1 cellular context compared by ENCODE assay signal in the genomic region with DNA sequence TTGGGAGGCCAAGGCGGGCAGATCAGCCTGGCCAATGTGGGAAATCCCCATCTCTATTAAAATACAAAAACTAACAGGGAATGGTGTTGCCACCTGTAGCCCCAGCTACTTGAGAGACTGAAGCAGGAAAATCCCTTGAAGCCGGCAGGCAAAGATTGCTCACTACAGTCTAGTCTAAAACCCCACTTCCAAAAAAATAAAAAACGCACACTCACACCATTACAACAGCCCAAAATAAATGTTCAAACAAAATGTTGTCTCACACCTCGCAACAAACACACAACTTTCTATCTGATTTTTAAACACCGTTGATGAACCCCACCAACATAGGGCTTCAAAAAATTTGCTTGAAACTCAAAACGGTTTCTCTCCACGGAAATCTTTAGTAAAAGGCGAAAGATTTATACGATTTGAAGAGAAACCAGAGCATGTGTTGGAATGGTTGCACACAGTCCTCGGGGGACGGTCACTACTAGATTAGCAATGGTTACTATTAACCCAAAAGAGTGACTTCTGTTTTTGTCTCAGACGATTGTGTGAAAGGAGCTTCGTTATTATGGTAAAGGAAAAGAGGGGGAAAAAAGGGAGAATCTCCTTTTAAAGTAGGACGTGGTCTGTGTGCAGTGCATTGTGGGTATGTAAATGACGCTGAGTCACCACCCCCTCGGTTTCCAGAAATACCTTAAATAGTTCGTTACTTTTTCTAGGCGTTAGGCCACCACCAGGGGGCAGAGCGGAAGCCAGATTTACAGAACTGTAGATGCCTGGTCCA.
TF ChIP-seq lines count a peak whose summit lies in the region.

TSS of gene RNU5D-1 (minus strand) at position 430 of the 772 bp plus-strand sequence.

TF ChIP-seq in H1, 55 proteins besides CTCF, POLR2A, EP300 and RAD21:
- TF ChIP-seq GTF2F1 (IDR thresholded peaks at IDR 0.05; ENCODE audit: borderline replicate concordance, low read depth, low read length) (peak; percentile 99), SP1 (IDR thresholded peaks at IDR 0.05; ENCODE audit: low read depth, low read length) (peak; percentile 76), CBX5 (IDR thresholded peaks at IDR 0.05; ENCODE audit: low read depth, low read length) (no peak), ATF3 (IDR thresholded peaks at IDR 0.05; ENCODE audit: insufficient read depth, low read depth, low read length) (no peak), TEAD4 (IDR thresholded peaks at IDR 0.05; ENCODE audit: low read depth, low read length) (peak; percentile 91), YY1 (IDR thresholded peaks at IDR 0.05; ENCODE audit: low read depth, low read length) (no peak), KDM4A (IDR thresholded peaks at IDR 0.05; ENCODE audit: low read depth, low read length, severe bottlenecking) (no peak), BCL11A (IDR thresholded peaks at IDR 0.05; ENCODE audit: low read depth in 2 of 2, low read length in 2 of 2) (no peak), POU5F1 (IDR thresholded peaks at IDR 0.05; ENCODE audit: low read depth, low read length) (peak; percentile 56; the same call in 1 of the 2 replicates), SIN3A (conservative IDR thresholded peaks at IDR 0.05 in 1 of 2, IDR thresholded peaks at IDR 0.05 in 1 of 2; ENCODE audit: low read depth in 1 of 2, low read length in 2 of 2) (no peak), NRF1 (IDR thresholded peaks at IDR 0.05; ENCODE audit: low read depth, low read length) (0 out of 2 replicates have a peak, but pooled peaks have one; percentile 5), KDM1A (IDR thresholded peaks at IDR 0.05; ENCODE audit: borderline replicate concordance, low read length) (no peak), SIX5 (IDR thresholded peaks at IDR 0.05; ENCODE audit: low read depth, low read length) (no peak), TAF7 (optimal IDR thresholded peaks at IDR 0.05; ENCODE audit: borderline replicate concordance, low read depth, low read length) (peak; percentile 100), MAFK (IDR thresholded peaks at IDR 0.05; ENCODE audit: low read depth, low read length) (peak; percentile 55; the same call in 1 of the 2 replicates), RBBP5 (IDR thresholded peaks at IDR 0.05; ENCODE audit: borderline replicate concordance, low read depth, low read length) (no peak), BACH1 (IDR thresholded peaks at IDR 0.05; ENCODE audit: low read length) (peak; percentile 63), NANOG (IDR thresholded peaks at IDR 0.05; ENCODE audit: insufficient read depth, low read depth, low read length, poor library complexity, severe bottlenecking) (no peak), RFX5 (IDR thresholded peaks at IDR 0.05; ENCODE audit: borderline replicate concordance, low read depth, low read length) (no peak), CEBPB (IDR thresholded peaks at IDR 0.05; ENCODE audit: low read depth, low read length) (no peak), JUN (IDR thresholded peaks at IDR 0.05; ENCODE audit: low read depth, low read length) (0 out of 2 replicates have a peak, but pooled peaks have one; percentile 26), SP4 (IDR thresholded peaks at IDR 0.05; ENCODE audit: low read length) (peak; percentile 60; the same call in 1 of the 2 replicates), POLR2AphosphoS5 (IDR thresholded peaks at IDR 0.05; ENCODE audit: low read depth, low read length) (peak; percentile 99), JUND (IDR thresholded peaks at IDR 0.05; ENCODE audit: low read length) (peak; percentile 94), ASH2L (IDR thresholded peaks at IDR 0.05; ENCODE audit: low read length) (peak; percentile 45), CREB1 (IDR thresholded peaks at IDR 0.05) (peak; percentile 63; the same call in 1 of the 2 replicates), TBP (IDR thresholded peaks at IDR 0.05; ENCODE audit: low read depth, low read length) (peak; percentile 97), CHD2 (IDR thresholded peaks at IDR 0.05; ENCODE audit: low read length) (0 out of 2 replicates have a peak, but pooled peaks have one; percentile 47), FOSL1 (IDR thresholded peaks at IDR 0.05; ENCODE audit: insufficient read depth, low read depth, low read length) (no peak), HDAC6 (IDR thresholded peaks at IDR 0.05; ENCODE audit: low read depth, low read length) (no peak), SUZ12 (IDR thresholded peaks at IDR 0.05; ENCODE audit: low read length) (no peak), ATF2 (IDR thresholded peaks at IDR 0.05; ENCODE audit: low read length) (peak; percentile 96), SAP30 (IDR thresholded peaks at IDR 0.05; ENCODE audit: insufficient read depth, insufficient replicate concordance, low read length) (no peak), EGR1 (IDR thresholded peaks at IDR 0.05; ENCODE audit: borderline replicate concordance, low read depth, low read length) (peak; percentile 34)
- TF ChIP-seq, protein P1, sequence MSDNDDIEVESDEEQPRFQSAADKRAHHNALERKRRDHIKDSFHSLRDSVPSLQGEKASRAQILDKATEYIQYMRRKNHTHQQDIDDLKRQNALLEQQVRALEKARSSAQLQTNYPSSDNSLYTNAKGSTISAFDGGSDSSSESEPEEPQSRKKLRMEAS (IDR thresholded peaks at IDR 0.05) = peak; percentile 86
- TF ChIP-seq, protein P2, sequence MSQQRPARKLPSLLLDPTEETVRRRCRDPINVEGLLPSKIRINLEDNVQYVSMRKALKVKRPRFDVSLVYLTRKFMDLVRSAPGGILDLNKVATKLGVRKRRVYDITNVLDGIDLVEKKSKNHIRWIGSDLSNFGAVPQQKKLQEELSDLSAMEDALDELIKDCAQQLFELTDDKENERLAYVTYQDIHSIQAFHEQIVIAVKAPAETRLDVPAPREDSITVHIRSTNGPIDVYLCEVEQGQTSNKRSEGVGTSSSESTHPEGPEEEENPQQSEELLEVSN (IDR thresholded peaks at IDR 0.05) = peak; percentile 98
- TF ChIP-seq, protein P3, sequence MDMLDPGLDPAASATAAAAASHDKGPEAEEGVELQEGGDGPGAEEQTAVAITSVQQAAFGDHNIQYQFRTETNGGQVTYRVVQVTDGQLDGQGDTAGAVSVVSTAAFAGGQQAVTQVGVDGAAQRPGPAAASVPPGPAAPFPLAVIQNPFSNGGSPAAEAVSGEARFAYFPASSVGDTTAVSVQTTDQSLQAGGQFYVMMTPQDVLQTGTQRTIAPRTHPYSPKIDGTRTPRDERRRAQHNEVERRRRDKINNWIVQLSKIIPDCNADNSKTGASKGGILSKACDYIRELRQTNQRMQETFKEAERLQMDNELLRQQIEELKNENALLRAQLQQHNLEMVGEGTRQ (IDR thresholded peaks at IDR 0.05; ENCODE audit: low read length) = no peak
- TF ChIP-seq, protein P4, sequence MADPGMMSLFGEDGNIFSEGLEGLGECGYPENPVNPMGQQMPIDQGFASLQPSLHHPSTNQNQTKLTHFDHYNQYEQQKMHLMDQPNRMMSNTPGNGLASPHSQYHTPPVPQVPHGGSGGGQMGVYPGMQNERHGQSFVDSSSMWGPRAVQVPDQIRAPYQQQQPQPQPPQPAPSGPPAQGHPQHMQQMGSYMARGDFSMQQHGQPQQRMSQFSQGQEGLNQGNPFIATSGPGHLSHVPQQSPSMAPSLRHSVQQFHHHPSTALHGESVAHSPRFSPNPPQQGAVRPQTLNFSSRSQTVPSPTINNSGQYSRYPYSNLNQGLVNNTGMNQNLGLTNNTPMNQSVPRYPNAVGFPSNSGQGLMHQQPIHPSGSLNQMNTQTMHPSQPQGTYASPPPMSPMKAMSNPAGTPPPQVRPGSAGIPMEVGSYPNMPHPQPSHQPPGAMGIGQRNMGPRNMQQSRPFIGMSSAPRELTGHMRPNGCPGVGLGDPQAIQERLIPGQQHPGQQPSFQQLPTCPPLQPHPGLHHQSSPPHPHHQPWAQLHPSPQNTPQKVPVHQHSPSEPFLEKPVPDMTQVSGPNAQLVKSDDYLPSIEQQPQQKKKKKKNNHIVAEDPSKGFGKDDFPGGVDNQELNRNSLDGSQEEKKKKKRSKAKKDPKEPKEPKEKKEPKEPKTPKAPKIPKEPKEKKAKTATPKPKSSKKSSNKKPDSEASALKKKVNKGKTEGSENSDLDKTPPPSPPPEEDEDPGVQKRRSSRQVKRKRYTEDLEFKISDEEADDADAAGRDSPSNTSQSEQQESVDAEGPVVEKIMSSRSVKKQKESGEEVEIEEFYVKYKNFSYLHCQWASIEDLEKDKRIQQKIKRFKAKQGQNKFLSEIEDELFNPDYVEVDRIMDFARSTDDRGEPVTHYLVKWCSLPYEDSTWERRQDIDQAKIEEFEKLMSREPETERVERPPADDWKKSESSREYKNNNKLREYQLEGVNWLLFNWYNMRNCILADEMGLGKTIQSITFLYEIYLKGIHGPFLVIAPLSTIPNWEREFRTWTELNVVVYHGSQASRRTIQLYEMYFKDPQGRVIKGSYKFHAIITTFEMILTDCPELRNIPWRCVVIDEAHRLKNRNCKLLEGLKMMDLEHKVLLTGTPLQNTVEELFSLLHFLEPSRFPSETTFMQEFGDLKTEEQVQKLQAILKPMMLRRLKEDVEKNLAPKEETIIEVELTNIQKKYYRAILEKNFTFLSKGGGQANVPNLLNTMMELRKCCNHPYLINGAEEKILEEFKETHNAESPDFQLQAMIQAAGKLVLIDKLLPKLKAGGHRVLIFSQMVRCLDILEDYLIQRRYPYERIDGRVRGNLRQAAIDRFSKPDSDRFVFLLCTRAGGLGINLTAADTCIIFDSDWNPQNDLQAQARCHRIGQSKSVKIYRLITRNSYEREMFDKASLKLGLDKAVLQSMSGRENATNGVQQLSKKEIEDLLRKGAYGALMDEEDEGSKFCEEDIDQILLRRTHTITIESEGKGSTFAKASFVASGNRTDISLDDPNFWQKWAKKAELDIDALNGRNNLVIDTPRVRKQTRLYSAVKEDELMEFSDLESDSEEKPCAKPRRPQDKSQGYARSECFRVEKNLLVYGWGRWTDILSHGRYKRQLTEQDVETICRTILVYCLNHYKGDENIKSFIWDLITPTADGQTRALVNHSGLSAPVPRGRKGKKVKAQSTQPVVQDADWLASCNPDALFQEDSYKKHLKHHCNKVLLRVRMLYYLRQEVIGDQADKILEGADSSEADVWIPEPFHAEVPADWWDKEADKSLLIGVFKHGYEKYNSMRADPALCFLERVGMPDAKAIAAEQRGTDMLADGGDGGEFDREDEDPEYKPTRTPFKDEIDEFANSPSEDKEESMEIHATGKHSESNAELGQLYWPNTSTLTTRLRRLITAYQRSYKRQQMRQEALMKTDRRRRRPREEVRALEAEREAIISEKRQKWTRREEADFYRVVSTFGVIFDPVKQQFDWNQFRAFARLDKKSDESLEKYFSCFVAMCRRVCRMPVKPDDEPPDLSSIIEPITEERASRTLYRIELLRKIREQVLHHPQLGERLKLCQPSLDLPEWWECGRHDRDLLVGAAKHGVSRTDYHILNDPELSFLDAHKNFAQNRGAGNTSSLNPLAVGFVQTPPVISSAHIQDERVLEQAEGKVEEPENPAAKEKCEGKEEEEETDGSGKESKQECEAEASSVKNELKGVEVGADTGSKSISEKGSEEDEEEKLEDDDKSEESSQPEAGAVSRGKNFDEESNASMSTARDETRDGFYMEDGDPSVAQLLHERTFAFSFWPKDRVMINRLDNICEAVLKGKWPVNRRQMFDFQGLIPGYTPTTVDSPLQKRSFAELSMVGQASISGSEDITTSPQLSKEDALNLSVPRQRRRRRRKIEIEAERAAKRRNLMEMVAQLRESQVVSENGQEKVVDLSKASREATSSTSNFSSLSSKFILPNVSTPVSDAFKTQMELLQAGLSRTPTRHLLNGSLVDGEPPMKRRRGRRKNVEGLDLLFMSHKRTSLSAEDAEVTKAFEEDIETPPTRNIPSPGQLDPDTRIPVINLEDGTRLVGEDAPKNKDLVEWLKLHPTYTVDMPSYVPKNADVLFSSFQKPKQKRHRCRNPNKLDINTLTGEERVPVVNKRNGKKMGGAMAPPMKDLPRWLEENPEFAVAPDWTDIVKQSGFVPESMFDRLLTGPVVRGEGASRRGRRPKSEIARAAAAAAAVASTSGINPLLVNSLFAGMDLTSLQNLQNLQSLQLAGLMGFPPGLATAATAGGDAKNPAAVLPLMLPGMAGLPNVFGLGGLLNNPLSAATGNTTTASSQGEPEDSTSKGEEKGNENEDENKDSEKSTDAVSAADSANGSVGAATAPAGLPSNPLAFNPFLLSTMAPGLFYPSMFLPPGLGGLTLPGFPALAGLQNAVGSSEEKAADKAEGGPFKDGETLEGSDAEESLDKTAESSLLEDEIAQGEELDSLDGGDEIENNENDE (IDR thresholded peaks at IDR 0.05; ENCODE audit: insufficient replicate concordance, low read length) = peak; percentile 65
TF ChIP-seq in H1: peak in this region for 21.
